18 cellular contexts compared by ENCODE assay signal in genomic region chr4:24249972-24250371, GRCh38.
"Had no signal": no experiment of that assay in that cellular context is flagged by ENCODE, and none has a peak within 500 bp of the region (broad histone marks: within the 10 kb centered on the region; RNA-seq: fewer than 3 reads in every experiment).

No MANE protein-coding gene starts in this region.

- H3K4me1 Mint-ChIP-seq: central memory CD8-positive, alpha-beta T cell; immature natural killer cell; naive thymus-derived CD8-positive, alpha-beta T cell had no signal

- ATAC-seq: esophagus mucosa; naive thymus-derived CD8-positive, alpha-beta T cell had no signal

- H3K27ac ChIP-seq: neutrophil, suprapubic skin had no signal

- H3K36me3 Mint-ChIP-seq: immature natural killer cell; naive thymus-derived CD8-positive, alpha-beta T cell; type B pancreatic cell had no signal

- H3K36me3 ChIP-seq: neutrophil, suprapubic skin, thyroid gland had no signal

- H3K27me3 Mint-ChIP-seq: central memory CD8-positive, alpha-beta T cell; type B pancreatic cell had no signal

- H3K4me3 ChIP-seq: suprapubic skin, thyroid gland had no signal

- H3K4me3 Mint-ChIP-seq: central memory CD8-positive, alpha-beta T cell; immature natural killer cell; naive thymus-derived CD8-positive, alpha-beta T cell; type B pancreatic cell had no signal

- H3K9me3 ChIP-seq: neutrophil, psoas muscle, suprapubic skin, thyroid gland had no signal

- H3K27ac Mint-ChIP-seq: immature natural killer cell had no signal

- H3K9me3 Mint-ChIP-seq: naive thymus-derived CD8-positive, alpha-beta T cell; type B pancreatic cell had no signal

- DNase-seq: effector memory CD4-positive, alpha-beta T cell; immature natural killer cell; mesendoderm; naive thymus-derived CD8-positive, alpha-beta T cell; stimulated activated CD4-positive, alpha-beta T cell treated with anti-CD3 and anti-CD28 coated beads, Interleukin-2, amount 100 ng/mL, for 24 hours; stimulated activated CD4-positive, alpha-beta T cell treated with anti-CD3 and anti-CD28 coated beads, Interleukin-4, amount 100 ng/mL, for 4 hours; stimulated activated naive CD4-positive, alpha-beta T cell; thyroid gland had no signal

- FAIRE-seq: endometrium, frontal cortex, keratinocyte, urothelium cell line had no signal

- H3K27me3 ChIP-seq: neutrophil, suprapubic skin, thyroid gland had no signal
